38 cellular contexts compared by ENCODE assay signal in genomic region chr16:23909792-23910418, GRCh38.
DNase-seq lines count a peak whose midpoint lies in the region; ATAC-seq, FAIRE-seq and TF ChIP-seq lines count a peak whose summit lies in the region.
"Had no signal": no experiment of that assay in that cellular context is flagged by ENCODE, and none has a peak within 500 bp of the region (broad histone marks: within the 10 kb centered on the region; RNA-seq: fewer than 3 reads in every experiment).

No MANE protein-coding gene starts in this region.

- POLR2A ChIA-PET in activated CD8-positive, alpha-beta T cell treated with anti-CD3 and anti-CD28 coated beads for 36 hours (lab: Charles Lee), result no interaction called here
- POLR2A ChIA-PET in activated CD8-positive, alpha-beta T cell treated with anti-CD3 and anti-CD28 coated beads, Interleukin-2, amount 10 ng/mL, durations not matched to agents 7 days and 5 days (lab: Charles Lee), result no interaction called here
- POLR2A ChIA-PET in K562 (lab: Yijun Ruan, JAX), result interaction anchor here (0.7 to 0.9 kb wide), 3 partner anchors 14 to 68 kb away, joined by 3 to 4 read pairs (median 4); no protein-coding TSS in a partner anchor

- BruUV-seq in K562 (replicated peaks; lab: Mats Ljungman, UMichigan), result no TSS peak

- no peak overlapping the region for H2BK120ac ChIP-seq in neuronal stem cell (ENCODE audit: low read depth, low read length)

- H4K8ac ChIP-seq in neuronal stem cell (ENCODE audit: low read depth, low read length), result no peak overlapping the region

- TF ChIP-seq CTCF in activated CD8-positive, alpha-beta T cell treated with anti-CD3 and anti-CD28 coated beads for 36 hours (IDR thresholded peaks at IDR 0.05), result no peak
- no peak for TF ChIP-seq CTCF in K562 (IDR thresholded peaks at IDR 0.05 in 2 of 3, conservative IDR thresholded peaks at IDR 0.05 in 1 of 3; ENCODE audit: insufficient read depth in 2 of 3, low read depth in 1 of 3, low read length in 3 of 3)

- H2BK12ac ChIP-seq in neuronal stem cell (ENCODE audit: low read length), result no peak overlapping the region

- H3K18ac ChIP-seq in neuronal stem cell (ENCODE audit: low read length), result no peak overlapping the region

- TF ChIP-seq POLR2A in K562 (conservative IDR thresholded peaks at IDR 0.05), result no peak

- peak overlapping the region; percentile 15 for H3K27ac Mint-ChIP-seq in activated CD8-positive, alpha-beta T cell treated with anti-CD3 and anti-CD28 coated beads for 36 hours
- H3K27ac Mint-ChIP-seq in activated CD8-positive, alpha-beta T cell treated with anti-CD3 and anti-CD28 coated beads, Interleukin-2, amount 10 ng/mL, durations not matched to agents 7 days and 5 days, result no peak overlapping the region
- H3K27ac Mint-ChIP-seq in IgD-negative memory B cell, result peak overlapping the region; percentile 19 to 75 (median 65)
- H3K27ac Mint-ChIP-seq: activated CD4-positive, alpha-beta T cell treated with anti-CD3 and anti-CD28 coated beads for 36 hours; nephron; T-helper 2 cell treated with Interferon-gamma antibody and Interleukin-4, amounts not matched to agents 5 μg/mL and 100 μg/mL, for 36 hours had no signal

- H3K14ac ChIP-seq in neuronal stem cell (ENCODE audit: low read length), result no peak overlapping the region

- peaks cover 57% of the 10 kb centered on the region for H3K4me1 Mint-ChIP-seq in activated CD8-positive, alpha-beta T cell treated with anti-CD3 and anti-CD28 coated beads for 36 hours (ENCODE audit: low read depth)
- peaks cover 7% of the 10 kb centered on the region for H3K4me1 Mint-ChIP-seq in activated CD8-positive, alpha-beta T cell treated with anti-CD3 and anti-CD28 coated beads, Interleukin-2, amount 10 ng/mL, durations not matched to agents 7 days and 5 days (ENCODE audit: low read depth)
- H3K4me1 Mint-ChIP-seq in IgD-negative memory B cell, result peaks cover 63 to 76% (median 72%) of the 10 kb centered on the region in 3 donors

- H3K9me3 Mint-ChIP-seq in activated CD8-positive, alpha-beta T cell treated with anti-CD3 and anti-CD28 coated beads for 36 hours, result no peaks in the 10 kb centered on the region
- no peaks in the 10 kb centered on the region for H3K9me3 Mint-ChIP-seq in activated CD8-positive, alpha-beta T cell treated with anti-CD3 and anti-CD28 coated beads, Interleukin-2, amount 10 ng/mL, durations not matched to agents 7 days and 5 days (ENCODE audit: insufficient read depth)
- no peaks in the 10 kb centered on the region for H3K9me3 Mint-ChIP-seq in IgD-negative memory B cell
- H3K9me3 Mint-ChIP-seq: CD4-positive, alpha-beta memory T cell; nephron; T-helper 2 cell treated with Interferon-gamma antibody and Interleukin-4, amounts not matched to agents 5 μg/mL and 100 μg/mL, for 36 hours had no signal

- CTCF ChIA-PET in activated CD8-positive, alpha-beta T cell treated with anti-CD3 and anti-CD28 coated beads for 36 hours (lab: Charles Lee), result interaction anchor here (1.8 kb wide), 1 partner anchor 100 kb away, joined by 7 read pairs; no protein-coding TSS in a partner anchor
- CTCF ChIA-PET in activated CD8-positive, alpha-beta T cell treated with anti-CD3 and anti-CD28 coated beads, Interleukin-2, amount 10 ng/mL, durations not matched to agents 7 days and 5 days (lab: Charles Lee), result no interaction called here
- CTCF ChIA-PET in K562 (lab: Yijun Ruan, JAX; ENCODE audit: low intra/inter-chr PET ratio), result no interaction called here

- in situ Hi-C loops in K562 (cut with MboI), result no loop called here

- peaks cover 12% of the 10 kb centered on the region; the same call in 1 of the 2 replicates for H4K20me1 ChIP-seq in K562 (replicated peaks; ENCODE audit: control insufficient read depth, insufficient read depth, low read length)

- no peak overlapping the region for H2AK5ac ChIP-seq in neuronal stem cell (ENCODE audit: low read depth, low read length)

- no peak for TF ChIP-seq RAD21 in K562 (CRISPR knock-in tag; conservative IDR thresholded peaks at IDR 0.05 in 1 of 2, IDR thresholded peaks at IDR 0.05 in 1 of 2)

- no peaks in the 10 kb centered on the region for H3K27me3 Mint-ChIP-seq in activated CD8-positive, alpha-beta T cell treated with anti-CD3 and anti-CD28 coated beads for 36 hours
- H3K27me3 Mint-ChIP-seq in activated CD8-positive, alpha-beta T cell treated with anti-CD3 and anti-CD28 coated beads, Interleukin-2, amount 10 ng/mL, durations not matched to agents 7 days and 5 days (ENCODE audit: low read depth), result no peaks in the 10 kb centered on the region
- no peaks in the 10 kb centered on the region for H3K27me3 Mint-ChIP-seq in IgD-negative memory B cell
- H3K27me3 Mint-ChIP-seq: activated CD4-positive, alpha-beta T cell treated with anti-CD3 and anti-CD28 coated beads for 36 hours; CD4-positive, alpha-beta memory T cell had no signal

- H3K4me2 ChIP-seq in K562 (ENCODE audit: insufficient read depth, low read length) (0 out of 2 replicates have a peak overlapping the region, but pooled peaks have one; percentile 34), neuronal stem cell (ENCODE audit: insufficient read depth, low read length, poor library complexity, severe bottlenecking) (no peak overlapping the region)
- H3K4me2 ChIP-seq: KMS-11 had no signal

- no peak for TF ChIP-seq EP300 in K562 (IDR thresholded peaks at IDR 0.05; ENCODE audit: low read length)

- no peak overlapping the region for H3K4me3 ChIP-seq in K562
- H3K4me3 ChIP-seq in neuronal stem cell (ENCODE audit: low read length in 2 of 2), result no peak overlapping the region
- H3K4me3 ChIP-seq: adrenal gland, esophagus muscularis mucosa, GM12878, MG63, skin epidermis had no signal

- H3K9me3 ChIP-seq in K562 (replicated peaks; ENCODE audit: control insufficient read depth, insufficient read depth, low read depth, low read length) (no peaks in the 10 kb centered on the region), neuronal stem cell (replicated peaks in 1 of 2; ENCODE audit: control insufficient read depth in 2 of 2, insufficient read depth in 1 of 2, low read depth in 1 of 2, low read length in 2 of 2) (no peaks in the 10 kb centered on the region)
- H3K9me3 ChIP-seq: adrenal gland, esophagus muscularis mucosa, MG63 had no signal

- H2AFZ ChIP-seq in K562 (ENCODE audit: low read depth, low read length), result no peak overlapping the region
- H2AFZ ChIP-seq in neuronal stem cell (ENCODE audit: low read length), result no peak overlapping the region

- peaks cover 3% of the 10 kb centered on the region for H3K9me1 ChIP-seq in K562 (ENCODE audit: control insufficient read depth, insufficient read depth, low read length)

- H3K4me3 Mint-ChIP-seq in activated CD8-positive, alpha-beta T cell treated with anti-CD3 and anti-CD28 coated beads for 36 hours, result no peak overlapping the region
- H3K4me3 Mint-ChIP-seq in activated CD8-positive, alpha-beta T cell treated with anti-CD3 and anti-CD28 coated beads, Interleukin-2, amount 10 ng/mL, durations not matched to agents 7 days and 5 days, result no peak overlapping the region
- H3K4me3 Mint-ChIP-seq in IgD-negative memory B cell, result peak overlapping the region in 1 of 4 donors; percentile 69
- H3K4me3 Mint-ChIP-seq: activated CD4-positive, alpha-beta T cell treated with anti-CD3 and anti-CD28 coated beads for 36 hours; CD4-positive, alpha-beta memory T cell; nephron; T-helper 2 cell treated with Interferon-gamma antibody and Interleukin-4, amounts not matched to agents 5 μg/mL and 100 μg/mL, for 36 hours had no signal

- peaks cover 28 to 57% of the 10 kb centered on the region in 2 experiments for H3K4me1 ChIP-seq in K562 (replicated peaks in 1 of 2; ENCODE audit: control insufficient read depth in 2 of 2, insufficient read depth in 2 of 2, low read length in 2 of 2)
- H3K4me1 ChIP-seq in neuronal stem cell (ENCODE audit: control insufficient read depth in 2 of 2, insufficient read depth in 1 of 2, low read depth in 1 of 2, low read length in 2 of 2), result peaks cover 0 to 7% of the 10 kb centered on the region in 2 donors
- H3K4me1 ChIP-seq: adrenal gland had no signal

- H3K36me3 ChIP-seq in K562 (ENCODE audit: control insufficient read depth, insufficient read depth, low read length), result peaks cover 59% of the 10 kb centered on the region
- no peaks in the 10 kb centered on the region for H3K36me3 ChIP-seq in neuronal stem cell (replicated peaks in 1 of 2; ENCODE audit: control insufficient read depth in 2 of 2, insufficient read depth in 2 of 2, low read length in 2 of 2)
- H3K36me3 ChIP-seq: adrenal gland, esophagus muscularis mucosa, MG63 had no signal

- H3K23ac ChIP-seq in neuronal stem cell (ENCODE audit: low read depth, low read length, poor library complexity), result peak overlapping the region; percentile 25

- H3K9ac ChIP-seq in K562 (ENCODE audit: insufficient read depth in 1 of 2, low read depth in 2 of 2, low read length in 2 of 2) (peak overlapping the region in 1 of 2 experiments; percentile 48; a peak in 2 of 4 replicates), neuronal stem cell (ENCODE audit: low read depth, low read length, poor library complexity) (no peak overlapping the region)
- H3K9ac ChIP-seq: KMS-11 had no signal

- H2BK15ac ChIP-seq in neuronal stem cell (ENCODE audit: low read length), result no peak overlapping the region

- H3K79me2 ChIP-seq in K562 (ENCODE audit: control insufficient read depth, insufficient read depth, low read length), result peaks cover 98% of the 10 kb centered on the region

- no peak overlapping the region for H2BK5ac ChIP-seq in neuronal stem cell (ENCODE audit: low read length)

- DNase-seq in activated CD8-positive, alpha-beta T cell treated with anti-CD3 and anti-CD28 coated beads for 36 hours, result no peak
- DNase-seq in activated CD8-positive, alpha-beta T cell treated with anti-CD3 and anti-CD28 coated beads, Interleukin-2, amount 10 ng/mL, durations not matched to agents 7 days and 5 days, result no peak
- peak in 1 of 4 experiments; percentile 59 for DNase-seq in K562 (ENCODE audit: extremely low read depth in 1 of 4, low spot score in 3 of 4)
- no peak for DNase-seq in neuronal stem cell (ENCODE audit: low spot score)
- no peak for DNase-seq in effector CD8-positive, alpha-beta T cell (lab: John Stamatoyannopoulos, UW)
- no peak for DNase-seq in germinal center (ENCODE audit: low spot score)
- DNase-seq: 8988T; activated CD4-positive, alpha-beta T cell treated with anti-CD3 and anti-CD28 coated beads for 36 hours; activated gamma-delta T cell treated with Interleukin-2 at 50 U/mL for 16 hours; activated T-cell treated with anti-CD3 and anti-CD28 coated beads, Interleukin-2, amount 50 U/mL, for 1 hour; adrenal gland; CD4-positive, alpha-beta memory T cell; central memory CD4-positive, alpha-beta T cell; DMS 273 treated with DMSO at 0.1 percent for 48 hours; foreskin fibroblast; GOT3; kidney; left ventricle myocardium superior; MG63; midbrain; NCI-H1105; NCI-H1930; NCI-H2171 treated with DMSO at 0.1 percent for 48 hours; NCI-H524; stimulated activated naive CD8-positive, alpha-beta T cell treated with anti-CD3 and anti-CD28 coated beads, Interleukin-15, Interleukin-2, amounts not matched to agents 100 U/mL and 50 U/mL, for 24 hours had no signal

- no peak for ATAC-seq in activated CD8-positive, alpha-beta T cell treated with anti-CD3 and anti-CD28 coated beads for 36 hours
- no peak for ATAC-seq in activated CD8-positive, alpha-beta T cell treated with anti-CD3 and anti-CD28 coated beads, Interleukin-2, amount 10 ng/mL, durations not matched to agents 7 days and 5 days
- ATAC-seq in K562 (no peak), GM21515 (IDR thresholded peaks at IDR 0.05; ENCODE audit: unreplicated experiment) (no peak)
- ATAC-seq: activated CD4-positive, alpha-beta T cell treated with anti-CD3 and anti-CD28 coated beads for 36 hours; GM12878; left ventricle myocardium superior; Right ventricle myocardium inferior; SK-N-SH treated with all-trans-retinoic acid at 6 μM for 48 hours; stimulated activated naive CD8-positive, alpha-beta T cell treated with anti-CD3 and anti-CD28 coated beads, Interleukin-15, Interleukin-2, amounts not matched to agents 100 U/mL and 50 U/mL, for 24 hours had no signal

- H3K36me3 Mint-ChIP-seq in activated CD8-positive, alpha-beta T cell treated with anti-CD3 and anti-CD28 coated beads for 36 hours (ENCODE audit: low read depth), result peaks cover 15% of the 10 kb centered on the region
- peaks cover 16% of the 10 kb centered on the region for H3K36me3 Mint-ChIP-seq in activated CD8-positive, alpha-beta T cell treated with anti-CD3 and anti-CD28 coated beads, Interleukin-2, amount 10 ng/mL, durations not matched to agents 7 days and 5 days (ENCODE audit: low read depth)
- peaks cover 13% of the 10 kb centered on the region for H3K36me3 Mint-ChIP-seq in IgD-negative memory B cell

- peak overlapping the region; percentile 75 for H3K27ac ChIP-seq in K562 (ENCODE audit: extremely low read depth, low read depth, low read length)
- no peak overlapping the region for H3K27ac ChIP-seq in neuronal stem cell (replicated peaks; ENCODE audit: low read length)
- H3K27ac ChIP-seq: adrenal gland, esophagus muscularis mucosa, KMS-11, skin epidermis had no signal

- H3K27me3 ChIP-seq in K562 (ENCODE audit: control insufficient read depth in 2 of 2, insufficient read depth in 2 of 2, low read length in 2 of 2) (no peaks in the 10 kb centered on the region), neuronal stem cell (ENCODE audit: control insufficient read depth in 3 of 3, insufficient read depth in 3 of 3, low read depth in 1 of 3, low read length in 3 of 3) (no peaks in the 10 kb centered on the region)
- H3K27me3 ChIP-seq: adrenal gland, esophagus muscularis mucosa, MG63 had no signal

- no peak overlapping the region for H4K91ac ChIP-seq in neuronal stem cell (ENCODE audit: low read depth, low read length, poor library complexity)

- 63% methylated on average over 8 of the region's 8 CpGs for WGBS in K562 (ENCODE audit: insufficient coverage, low coverage, missing lambda C conversion rate)
- WGBS in neuronal stem cell (ENCODE audit: extremely low coverage in 2 of 2, insufficient read length in 2 of 2, insufficient replicate concordance in 1 of 2), 2 donors, result no CpG with 5 or more reads among the region's 8 CpGs

- FAIRE-seq in K562 (lab: Jason Lieb, UNC), result no peak
- FAIRE-seq: GM12878, GM19239, HTR-8/SVneo, kidney, urothelium cell line had no signal

- H3K4ac ChIP-seq in neuronal stem cell (ENCODE audit: low read length), result no peak overlapping the region

- intact Hi-C loops in activated CD8-positive, alpha-beta T cell treated with anti-CD3 and anti-CD28 coated beads for 36 hours (cut with micrococcal nuclease), result no loop called here
- intact Hi-C loops in K562 (cut with micrococcal nuclease), result loop anchor here (5.0 kb wide), 1 partner anchor 42 kb away; no protein-coding TSS in a partner anchor

- H3K79me1 ChIP-seq in neuronal stem cell (ENCODE audit: low read depth, low read length), result no peaks in the 10 kb centered on the region
